27 cellular contexts compared by ENCODE assay signal in the genomic region with DNA sequence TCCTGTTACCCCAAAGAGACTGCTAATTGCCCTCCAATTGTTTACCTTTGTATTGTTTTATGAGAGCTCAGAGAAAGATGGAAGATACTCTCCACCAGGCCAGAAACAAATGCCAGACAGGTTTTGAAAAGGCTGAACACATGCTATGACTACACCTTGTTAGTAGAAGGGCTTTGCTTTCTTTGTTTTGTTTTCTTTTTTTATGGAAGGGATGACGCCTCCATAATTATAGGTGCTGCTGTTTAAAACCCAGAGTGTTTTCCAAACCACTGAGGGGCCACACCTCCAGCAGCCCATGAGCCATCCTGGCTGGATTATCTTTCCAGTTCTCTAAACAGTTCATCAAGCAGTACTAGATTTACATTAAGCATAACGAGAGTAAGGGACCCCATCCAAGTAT.
"Had no signal": no experiment of that assay in that cellular context is flagged by ENCODE, and none has a peak within 500 bp of the region (broad histone marks: within the 10 kb centered on the region; RNA-seq: fewer than 3 reads in every experiment).

No MANE protein-coding gene starts in this region.

- H3K4me3 Mint-ChIP-seq: activated B cell treated with CpG ODN at 0.5 μM for 24 hours; activated CD4-positive, alpha-beta T cell treated with anti-CD3 and anti-CD28 coated beads for 36 hours; activated naive CD8-positive, alpha-beta T cell treated with anti-CD3 and anti-CD28 coated beads, Interleukin-2, amount 50 U/mL, for 24 hours; activated T-cell treated with anti-CD3 and anti-CD28 coated beads, Interleukin-2, amount 50 U/mL, for 24 hours; activated T-helper 17 cell treated with anti-CD3 and anti-CD28 coated beads, Interleukin-2, amount 50 U/mL, for 72 hours; naive thymus-derived CD4-positive, alpha-beta T cell; neural crest cell; stimulated activated memory B cell treated with anti-CD40 and anti-IgM and Interleukin-4, amounts not matched to agents 10 μg/mL and 1 μg/mL and 100 μg/mL, for 72 hours; type B pancreatic cell had no signal

- ATAC-seq: activated CD4-positive, alpha-beta T cell treated with anti-CD3 and anti-CD28 coated beads for 36 hours; activated naive CD8-positive, alpha-beta T cell treated with anti-CD3 and anti-CD28 coated beads, Interleukin-2, amount 50 U/mL, for 24 hours; activated T-helper 17 cell treated with anti-CD3 and anti-CD28 coated beads, Interleukin-2, amount 50 U/mL, for 72 hours; foreskin keratinocyte; left lobe of liver; naive thymus-derived CD4-positive, alpha-beta T cell; right lobe of liver; stimulated activated memory B cell treated with anti-CD40 and anti-IgM and Interleukin-4, amounts not matched to agents 10 μg/mL and 1 μg/mL and 100 μg/mL, for 72 hours had no signal

- H3K36me3 ChIP-seq: cardiac muscle cell, right lobe of liver, thoracic aorta, vagina had no signal

- H3K9me3 ChIP-seq: right lobe of liver, thoracic aorta, vagina had no signal

- H3K27me3 ChIP-seq: cardiac muscle cell, foreskin keratinocyte, right lobe of liver, vagina had no signal

- H3K27ac ChIP-seq: cardiac muscle cell, foreskin keratinocyte, right lobe of liver, skin epidermis, thoracic aorta, vagina had no signal

- H3K36me3 Mint-ChIP-seq: stimulated activated memory B cell treated with anti-CD40 and anti-IgM and Interleukin-4, amounts not matched to agents 10 μg/mL and 1 μg/mL and 100 μg/mL, for 72 hours had no signal

- DNase-seq: activated B cell treated with CpG ODN at 0.5 μM for 24 hours; activated CD4-positive, alpha-beta T cell treated with anti-CD3 and anti-CD28 coated beads for 36 hours; activated CD4-positive, alpha-beta T cell treated with anti-CD3 and anti-CD28 coated beads, Interleukin-2, amount 50 U/mL, for 4 hours; activated CD8-positive, alpha-beta memory T cell treated with anti-CD3 and anti-CD28 coated beads for 24 hours; activated CD8-positive, alpha-beta memory T cell treated with anti-CD3 and anti-CD28 coated beads, Interleukin-2, amount 50 U/mL, for 4 hours; activated naive CD4-positive, alpha-beta T cell; activated naive CD8-positive, alpha-beta T cell treated with anti-CD3 and anti-CD28 coated beads, Interleukin-2, amount 50 U/mL, for 24 hours; activated T-cell treated with anti-CD3 and anti-CD28 coated beads, Interleukin-2, amount 50 U/mL, for 24 hours; cortex of kidney; foreskin keratinocyte; kidney; naive thymus-derived CD4-positive, alpha-beta T cell; occipital lobe; posterior cingulate gyrus; right lobe of liver; stimulated activated CD4-positive, alpha-beta T cell treated with anti-CD3 and anti-CD28 coated beads, Interleukin-2, amount 100 ng/mL, for 24 hours; T-helper 9 cell had no signal

- H3K27ac Mint-ChIP-seq: activated B cell treated with CpG ODN at 0.5 μM for 24 hours; activated CD4-positive, alpha-beta T cell treated with anti-CD3 and anti-CD28 coated beads for 36 hours; activated naive CD8-positive, alpha-beta T cell treated with anti-CD3 and anti-CD28 coated beads, Interleukin-2, amount 50 U/mL, for 24 hours; activated T-cell treated with anti-CD3 and anti-CD28 coated beads, Interleukin-2, amount 50 U/mL, for 24 hours; activated T-helper 17 cell treated with anti-CD3 and anti-CD28 coated beads, Interleukin-2, amount 50 U/mL, for 72 hours; stimulated activated memory B cell treated with anti-CD40 and anti-IgM and Interleukin-4, amounts not matched to agents 10 μg/mL and 1 μg/mL and 100 μg/mL, for 72 hours; type B pancreatic cell had no signal

- H3K27me3 Mint-ChIP-seq: activated B cell treated with CpG ODN at 0.5 μM for 24 hours; activated CD4-positive, alpha-beta T cell treated with anti-CD3 and anti-CD28 coated beads for 36 hours; activated naive CD8-positive, alpha-beta T cell treated with anti-CD3 and anti-CD28 coated beads, Interleukin-2, amount 50 U/mL, for 24 hours; activated T-cell treated with anti-CD3 and anti-CD28 coated beads, Interleukin-2, amount 50 U/mL, for 24 hours; activated T-helper 17 cell treated with anti-CD3 and anti-CD28 coated beads, Interleukin-2, amount 50 U/mL, for 72 hours; stimulated activated memory B cell treated with anti-CD40 and anti-IgM and Interleukin-4, amounts not matched to agents 10 μg/mL and 1 μg/mL and 100 μg/mL, for 72 hours had no signal

- H3K9me3 Mint-ChIP-seq: activated B cell treated with CpG ODN at 0.5 μM for 24 hours; activated T-cell treated with anti-CD3 and anti-CD28 coated beads, Interleukin-2, amount 50 U/mL, for 24 hours; activated T-helper 17 cell treated with anti-CD3 and anti-CD28 coated beads, Interleukin-2, amount 50 U/mL, for 72 hours; stimulated activated memory B cell treated with anti-CD40 and anti-IgM and Interleukin-4, amounts not matched to agents 10 μg/mL and 1 μg/mL and 100 μg/mL, for 72 hours had no signal

- H3K4me3 ChIP-seq: cardiac muscle cell, lung, right lobe of liver, skin epidermis, thoracic aorta, vagina had no signal
